ENCODE assay signal across 16 cellular contexts in genomic region chr12:68495666-68496065, GRCh38.
DNase-seq lines count a peak whose midpoint lies in the region; ATAC-seq and TF ChIP-seq lines count a peak whose summit lies in the region.
"Had no signal": no experiment of that assay in that cellular context is flagged by ENCODE, and none has a peak within 500 bp of the region (broad histone marks: within the 10 kb centered on the region; RNA-seq: fewer than 3 reads in every experiment).

No MANE protein-coding gene starts in this region.

- H3K4me2 ChIP-seq in fibroblast of lung (ENCODE audit: extremely low read depth, insufficient read depth, low read length), result no peak overlapping the region

- TF ChIP-seq CTCF in AG10803 (conservative IDR thresholded peaks at IDR 0.05; ENCODE audit: low read length), result no peak
- TF ChIP-seq CTCF in fibroblast of lung (conservative IDR thresholded peaks at IDR 0.05 in 1 of 2, IDR thresholded peaks at IDR 0.05 in 1 of 2; ENCODE audit: low read depth in 1 of 2, low read length in 2 of 2), result no peak
- no peak for TF ChIP-seq CTCF in osteocyte (IDR thresholded peaks at IDR 0.05)
- TF ChIP-seq CTCF in GM20000 (IDR thresholded peaks at IDR 0.05; ENCODE audit: extremely low read depth, missing control alignments), result no peak

- no peaks in the 10 kb centered on the region for H3K27me3 Mint-ChIP-seq in osteocyte (ENCODE audit: unreplicated experiment)

- no peaks in the 10 kb centered on the region for H3K36me3 Mint-ChIP-seq in osteocyte (ENCODE audit: unreplicated experiment)

- peaks cover 2% of the 10 kb centered on the region for H3K27me3 ChIP-seq in fibroblast of lung (ENCODE audit: control insufficient read depth, insufficient read depth, low read length)
- H3K27me3 ChIP-seq: spleen, uterus had no signal

- no peaks in the 10 kb centered on the region for H3K9me3 ChIP-seq in fibroblast of lung (ENCODE audit: control insufficient read depth, insufficient read depth, low read depth, low read length)
- H3K9me3 ChIP-seq: spleen, uterus had no signal

- peak; percentile 68 for DNase-seq in AG10803 (ENCODE audit: low read depth)
- peak; percentile 53 for DNase-seq in LHCN-M2 (ENCODE audit: low read depth)
- DNase-seq in fibroblast of lung (ENCODE audit: low read depth in 2 of 2), result peak; percentile 18 to 81
- no peak for DNase-seq in osteocyte (ENCODE audit: extremely low spot score, unreplicated experiment)
- DNase-seq in GM20000 (ENCODE audit: low spot score), result no peak
- no peak for DNase-seq in COR-L47 (lab: John Stamatoyannopoulos, UW)
- DNase-seq in HuH-7.5 (ENCODE audit: low spot score), result no peak
- DNase-seq: activated T-cell treated with anti-CD3 and anti-CD28 coated beads, Interleukin-2, amount 50 U/mL, for 4 hours; DND-41; immature natural killer cell; KG1; NCI-H1930; spleen; uterus had no signal

- no peak overlapping the region for H3K9ac ChIP-seq in fibroblast of lung (ENCODE audit: insufficient read depth, low read length)

- no peaks in the 10 kb centered on the region for H3K36me3 ChIP-seq in fibroblast of lung (ENCODE audit: control insufficient read depth, insufficient read depth, low read length)
- H3K36me3 ChIP-seq: spleen, uterus had no signal

- no peak overlapping the region for H3K4me3 ChIP-seq in AG10803 (ENCODE audit: low read length)
- no peak overlapping the region for H3K4me3 ChIP-seq in fibroblast of lung (replicated peaks in 1 of 4; ENCODE audit: control extremely low read depth in 1 of 4, insufficient read depth in 1 of 4, low read depth in 3 of 4, low read length in 4 of 4)
- H3K4me3 ChIP-seq: spleen, uterus had no signal

- H3K4me3 Mint-ChIP-seq in osteocyte (ENCODE audit: unreplicated experiment), result no peak overlapping the region
- H3K4me3 Mint-ChIP-seq: activated T-cell treated with anti-CD3 and anti-CD28 coated beads, Interleukin-2, amount 50 U/mL, for 4 hours had no signal

- no peaks in the 10 kb centered on the region for H3K4me1 ChIP-seq in fibroblast of lung (ENCODE audit: control insufficient read depth, extremely low read depth, insufficient read depth, low read length)
- H3K4me1 ChIP-seq: uterus had no signal

- H4K20me1 ChIP-seq in fibroblast of lung (ENCODE audit: control insufficient read depth, extremely low read depth, insufficient read depth, low read length), result no peaks in the 10 kb centered on the region

- H3K27ac ChIP-seq in fibroblast of lung (ENCODE audit: insufficient read depth, low read length), result no peak overlapping the region
- H3K27ac ChIP-seq: epithelial cell of prostate had no signal

- no peak for ATAC-seq in GM18907 (IDR thresholded peaks at IDR 0.05; ENCODE audit: unreplicated experiment)
- ATAC-seq: activated T-cell treated with anti-CD3 and anti-CD28 coated beads, Interleukin-2, amount 50 U/mL, for 4 hours had no signal

- peaks cover 29% of the 10 kb centered on the region for H3K4me1 Mint-ChIP-seq in osteocyte (ENCODE audit: unreplicated experiment)

- peaks cover 3% of the 10 kb centered on the region for H3K9me3 Mint-ChIP-seq in osteocyte (ENCODE audit: unreplicated experiment)

- H2AFZ ChIP-seq in fibroblast of lung (ENCODE audit: low read length), result no peak overlapping the region

- H3K79me2 ChIP-seq in fibroblast of lung (ENCODE audit: control insufficient read depth, insufficient read depth, low read length), result no peaks in the 10 kb centered on the region

- H3K27ac Mint-ChIP-seq in osteocyte (ENCODE audit: unreplicated experiment), result peak overlapping the region; percentile 61

Comparison
In these comparisons a context has a peak if more than half of its experiments do, and no peak if none do; other contexts are left out.
1. DNase-seq: peak in AG10803 (single experiment), LHCN-M2 (single experiment) and fibroblast of lung (2 of 2); none in osteocyte (single experiment), GM20000 (single experiment), COR-L47 (single experiment) and HuH-7.5 (single experiment).